In the genomic region with DNA sequence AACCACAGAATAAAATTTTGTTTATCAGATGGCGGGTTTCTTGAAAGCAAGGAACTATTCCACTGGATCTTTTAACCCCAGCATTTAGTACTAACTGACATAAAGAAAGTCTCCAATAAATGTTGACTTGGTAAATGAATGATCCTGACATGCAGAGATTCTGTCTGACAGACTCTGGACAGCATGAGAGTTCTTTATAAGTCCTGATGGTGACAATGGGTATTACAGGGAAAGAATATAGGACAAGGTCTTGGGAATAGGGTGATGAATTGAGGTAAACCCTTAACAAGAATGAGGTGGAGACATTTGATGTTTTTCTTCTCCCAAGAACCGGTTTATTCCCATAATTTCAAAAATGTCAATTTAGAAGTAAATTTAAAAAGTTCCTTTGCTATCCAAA, we compare ENCODE assay signal across 2 cellular contexts.
TF ChIP-seq lines count a peak whose summit lies in the region.

No MANE protein-coding gene starts in this region.

TF ChIP-seq in GM23338, 12 proteins besides CTCF, POLR2A, EP300 and RAD21 (continued from another document):
- no peak for TF ChIP-seq ZNF462 (CRISPR knock-in tag; IDR thresholded peaks at IDR 0.05)
- TF ChIP-seq, protein P1, sequence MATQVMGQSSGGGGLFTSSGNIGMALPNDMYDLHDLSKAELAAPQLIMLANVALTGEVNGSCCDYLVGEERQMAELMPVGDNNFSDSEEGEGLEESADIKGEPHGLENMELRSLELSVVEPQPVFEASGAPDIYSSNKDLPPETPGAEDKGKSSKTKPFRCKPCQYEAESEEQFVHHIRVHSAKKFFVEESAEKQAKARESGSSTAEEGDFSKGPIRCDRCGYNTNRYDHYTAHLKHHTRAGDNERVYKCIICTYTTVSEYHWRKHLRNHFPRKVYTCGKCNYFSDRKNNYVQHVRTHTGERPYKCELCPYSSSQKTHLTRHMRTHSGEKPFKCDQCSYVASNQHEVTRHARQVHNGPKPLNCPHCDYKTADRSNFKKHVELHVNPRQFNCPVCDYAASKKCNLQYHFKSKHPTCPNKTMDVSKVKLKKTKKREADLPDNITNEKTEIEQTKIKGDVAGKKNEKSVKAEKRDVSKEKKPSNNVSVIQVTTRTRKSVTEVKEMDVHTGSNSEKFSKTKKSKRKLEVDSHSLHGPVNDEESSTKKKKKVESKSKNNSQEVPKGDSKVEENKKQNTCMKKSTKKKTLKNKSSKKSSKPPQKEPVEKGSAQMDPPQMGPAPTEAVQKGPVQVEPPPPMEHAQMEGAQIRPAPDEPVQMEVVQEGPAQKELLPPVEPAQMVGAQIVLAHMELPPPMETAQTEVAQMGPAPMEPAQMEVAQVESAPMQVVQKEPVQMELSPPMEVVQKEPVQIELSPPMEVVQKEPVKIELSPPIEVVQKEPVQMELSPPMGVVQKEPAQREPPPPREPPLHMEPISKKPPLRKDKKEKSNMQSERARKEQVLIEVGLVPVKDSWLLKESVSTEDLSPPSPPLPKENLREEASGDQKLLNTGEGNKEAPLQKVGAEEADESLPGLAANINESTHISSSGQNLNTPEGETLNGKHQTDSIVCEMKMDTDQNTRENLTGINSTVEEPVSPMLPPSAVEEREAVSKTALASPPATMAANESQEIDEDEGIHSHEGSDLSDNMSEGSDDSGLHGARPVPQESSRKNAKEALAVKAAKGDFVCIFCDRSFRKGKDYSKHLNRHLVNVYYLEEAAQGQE (IDR thresholded peaks at IDR 0.05; ENCODE audit: unreplicated experiment): no peak
- no peak for TF ChIP-seq ZNF114 (CRISPR knock-in tag; IDR thresholded peaks at IDR 0.05)
- no peak for TF ChIP-seq STAT1 (IDR thresholded peaks at IDR 0.05; ENCODE audit: unreplicated experiment)

TF ChIP-seq in HEK293T, 16 proteins besides CTCF, POLR2A, EP300 and RAD21 (continued from another document):
- TF ChIP-seq FOXA1 (IDR thresholded peaks at IDR 0.05) (no peak), SUZ12 (IDR thresholded peaks at IDR 0.05) (no peak), FOXK2 (IDR thresholded peaks at IDR 0.05) (no peak), BHLHE40 (IDR thresholded peaks at IDR 0.05; ENCODE audit: borderline replicate concordance) (no peak), FOXM1 (IDR thresholded peaks at IDR 0.05; ENCODE audit: borderline replicate concordance) (no peak)
